Comparison of ENCODE assay signal across 1 cellular context in the genomic region with DNA sequence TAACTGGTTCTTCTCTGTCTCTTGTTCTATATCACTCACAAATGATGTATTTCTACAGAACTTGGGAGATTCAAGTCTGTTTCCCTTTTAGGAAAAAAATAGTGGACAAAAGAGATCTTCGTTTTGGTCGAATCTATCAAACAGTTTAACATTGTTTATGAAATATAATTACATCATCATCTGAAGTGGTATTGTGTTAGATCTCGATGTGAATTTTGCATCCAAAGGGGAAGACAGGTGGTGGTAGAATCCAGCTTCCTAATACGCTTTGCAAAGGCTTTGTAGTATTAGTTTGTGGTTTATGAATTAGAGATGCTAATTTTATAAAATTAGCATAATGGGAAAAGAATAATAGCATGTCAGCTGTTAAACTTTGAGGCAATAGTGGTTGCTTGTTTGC.
TF ChIP-seq lines count a peak whose summit lies in the region.

No MANE protein-coding gene starts in this region.

TF ChIP-seq in K562, 482 proteins besides CTCF, POLR2A, EP300 and RAD21 (continued from another document):
- TF ChIP-seq, protein P1, sequence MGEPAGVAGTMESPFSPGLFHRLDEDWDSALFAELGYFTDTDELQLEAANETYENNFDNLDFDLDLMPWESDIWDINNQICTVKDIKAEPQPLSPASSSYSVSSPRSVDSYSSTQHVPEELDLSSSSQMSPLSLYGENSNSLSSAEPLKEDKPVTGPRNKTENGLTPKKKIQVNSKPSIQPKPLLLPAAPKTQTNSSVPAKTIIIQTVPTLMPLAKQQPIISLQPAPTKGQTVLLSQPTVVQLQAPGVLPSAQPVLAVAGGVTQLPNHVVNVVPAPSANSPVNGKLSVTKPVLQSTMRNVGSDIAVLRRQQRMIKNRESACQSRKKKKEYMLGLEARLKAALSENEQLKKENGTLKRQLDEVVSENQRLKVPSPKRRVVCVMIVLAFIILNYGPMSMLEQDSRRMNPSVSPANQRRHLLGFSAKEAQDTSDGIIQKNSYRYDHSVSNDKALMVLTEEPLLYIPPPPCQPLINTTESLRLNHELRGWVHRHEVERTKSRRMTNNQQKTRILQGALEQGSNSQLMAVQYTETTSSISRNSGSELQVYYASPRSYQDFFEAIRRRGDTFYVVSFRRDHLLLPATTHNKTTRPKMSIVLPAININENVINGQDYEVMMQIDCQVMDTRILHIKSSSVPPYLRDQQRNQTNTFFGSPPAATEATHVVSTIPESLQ (CRISPR knock-in tag; IDR thresholded peaks at IDR 0.05), result no peak
- TF ChIP-seq ZNF79 (CRISPR knock-in tag; IDR thresholded peaks at IDR 0.05; ENCODE audit: low read depth), result no peak
